Comparison of ENCODE assay signal across 9 cellular contexts in the genomic region with DNA sequence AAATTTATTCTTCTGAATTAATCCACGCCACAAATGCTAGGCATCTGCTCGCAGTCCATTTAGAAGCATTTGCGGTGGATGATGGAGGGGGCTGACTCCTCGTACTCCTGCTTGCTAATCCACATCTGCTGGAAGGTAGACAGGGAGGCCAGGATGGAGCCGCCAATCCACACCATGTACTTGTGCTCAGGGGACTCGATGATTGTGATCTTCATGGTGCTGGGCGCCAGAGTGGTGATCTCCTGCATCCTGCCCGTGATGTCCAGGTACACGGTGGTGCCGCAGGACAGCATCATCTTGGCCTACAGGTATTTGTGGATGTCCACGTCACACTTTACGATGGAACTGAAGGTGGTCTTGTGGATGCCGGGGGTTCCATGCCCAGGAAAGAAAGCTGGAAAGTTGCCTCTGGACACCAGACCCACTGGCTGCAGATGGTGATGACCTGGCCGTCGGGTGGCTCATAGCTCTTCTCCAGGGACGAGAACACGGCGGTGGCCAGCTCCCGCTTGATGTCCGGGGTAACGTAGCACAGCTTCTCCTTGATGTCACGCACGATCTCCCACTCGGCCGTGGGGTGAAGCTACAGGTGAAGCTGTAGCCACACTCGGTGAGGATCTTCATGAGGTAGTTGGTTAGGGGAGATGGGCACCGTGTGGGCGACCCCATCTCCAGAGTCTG.
"Had no signal": no experiment of that assay in that cellular context is flagged by ENCODE, and none has a peak within 500 bp of the region (broad histone marks: within the 10 kb centered on the region; RNA-seq: fewer than 3 reads in every experiment).

No MANE protein-coding gene starts in this region.

- H3K4me3 ChIP-seq: GM23338, HAP-1, K562 had no signal

- H3K4me3 Mint-ChIP-seq: GM23338, HFFc6 had no signal

- ATAC-seq: GM23338, HCT116, K562 had no signal

- DNase-seq: HFFc6, KG1 had no signal

- FAIRE-seq: H1, H54, HTR-8/SVneo, K562 had no signal

- H3K4me2 ChIP-seq: GM23338 had no signal

- H3K36me3 ChIP-seq: HAP-1 had no signal

- H3K4me1 ChIP-seq: HAP-1 had no signal

- H3K27ac Mint-ChIP-seq: GM23338, HFFc6 had no signal

- H3K4me1 Mint-ChIP-seq: GM23338 had no signal

- H2AFZ ChIP-seq: GM23338 had no signal
